9 cellular contexts compared by ENCODE assay signal in the genomic region with DNA sequence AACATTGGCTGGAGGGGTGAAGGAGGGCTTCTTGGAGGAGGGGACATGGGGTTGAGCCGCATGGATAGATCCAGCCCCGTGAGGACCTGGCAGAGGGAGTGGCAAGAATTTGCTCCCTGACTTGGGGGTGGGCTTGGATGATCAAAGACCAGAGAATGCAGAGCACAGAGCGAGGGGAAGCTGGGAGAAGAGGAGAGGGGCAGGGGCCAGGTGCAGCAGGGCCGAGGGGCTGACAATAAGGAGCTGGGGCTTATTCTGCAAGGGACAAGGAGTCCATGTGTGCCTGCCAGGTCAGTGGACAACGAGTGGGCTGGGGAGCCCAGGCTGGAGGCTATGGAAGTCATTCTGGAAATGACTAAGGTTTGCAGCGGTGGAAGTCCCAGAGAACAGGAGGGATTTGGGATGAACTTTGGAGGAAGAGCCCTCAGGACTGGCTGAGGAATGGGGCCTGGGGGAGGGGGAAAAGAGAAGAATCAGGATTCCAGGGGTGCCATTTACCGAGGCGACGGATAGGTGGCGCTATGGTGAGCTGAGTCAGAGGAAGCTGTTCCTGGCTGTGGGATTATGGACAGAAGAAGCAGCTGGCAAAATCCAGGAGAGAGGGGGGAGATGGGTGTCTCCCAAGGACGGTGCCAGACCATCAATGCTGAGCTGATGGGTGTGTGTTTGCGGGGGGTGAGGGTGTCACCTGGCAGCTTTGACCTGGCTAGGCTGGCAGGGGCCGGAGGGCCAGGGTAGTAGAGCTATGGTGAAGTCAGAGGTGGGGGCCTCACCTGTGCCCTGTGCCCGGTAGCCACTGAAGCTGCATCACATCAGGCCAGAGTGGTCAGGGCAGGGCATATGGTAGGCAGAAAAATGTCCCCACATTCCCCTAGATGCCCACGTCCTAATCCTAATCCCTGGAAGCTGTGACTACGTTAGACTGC. TPM values are rescaled to one million over a fixed set of nuclear protein-coding genes. Genes with fewer than 3 reads are reported as not detected.
DNase-seq lines count a peak whose midpoint lies in the region; ATAC-seq and TF ChIP-seq lines count a peak whose summit lies in the region.
"Had no signal": no experiment of that assay in that cellular context is flagged by ENCODE, and none has a peak within 500 bp of the region (broad histone marks: within the 10 kb centered on the region; RNA-seq: fewer than 3 reads in every experiment).

No MANE protein-coding gene starts in this region.

- no peaks in the 10 kb centered on the region for H3K36me3 Mint-ChIP-seq in CD14-positive monocyte

- H3K36me3 ChIP-seq in OCI-LY3 (replicated peaks; ENCODE audit: low read depth, low read length) (no peaks in the 10 kb centered on the region), liver (ENCODE audit: control insufficient read depth in 4 of 4, insufficient read depth in 3 of 4, low read depth in 1 of 4, low read length in 3 of 4) (no peaks in the 10 kb centered on the region), gastrocnemius medialis (no peaks in the 10 kb centered on the region)

- H3K4me1 Mint-ChIP-seq in CD14-positive monocyte, result no peaks in the 10 kb centered on the region

- H3K27me3 ChIP-seq in OCI-LY3 (ENCODE audit: low read depth, low read length), result peaks cover 21% of the 10 kb centered on the region
- H3K27me3 ChIP-seq in liver (ENCODE audit: control insufficient read depth in 4 of 4, insufficient read depth in 4 of 4, low read length in 3 of 4), result peaks cover 0 to 5% (median 3%) of the 10 kb centered on the region in 4 donors
- peaks cover 0 to 15% (median 5%) of the 10 kb centered on the region in 3 donors for H3K27me3 ChIP-seq in gastrocnemius medialis

- H3K4me3 ChIP-seq in OCI-LY3 (ENCODE audit: low read length) (no peak overlapping the region), liver (ENCODE audit: low read depth in 1 of 3, low read length in 3 of 3) (no peak overlapping the region), gastrocnemius medialis (no peak overlapping the region)

- TF ChIP-seq CTCF in CD14-positive monocyte (IDR thresholded peaks at IDR 0.05) (peak; percentile 64), GM20000 (IDR thresholded peaks at IDR 0.05; ENCODE audit: extremely low read depth, missing control alignments) (peak; percentile 54), OCI-LY3 (IDR thresholded peaks at IDR 0.05; ENCODE audit: low read depth, low read length) (peak; percentile 90), liver (IDR thresholded peaks at IDR 0.05; ENCODE audit: low read depth, low read length, missing input control) (peak; percentile 48), gastrocnemius medialis (IDR thresholded peaks at IDR 0.05 in 4 of 5, conservative IDR thresholded peaks at IDR 0.05 in 1 of 5) (no peak)

- TF ChIP-seq POLR2A in gastrocnemius medialis (IDR thresholded peaks at IDR 0.05), result no peak

- H3K4me1 ChIP-seq in OCI-LY3 (ENCODE audit: low read length) (no peaks in the 10 kb centered on the region), liver (ENCODE audit: control insufficient read depth in 4 of 4, insufficient read depth in 4 of 4, low read length in 3 of 4) (no peaks in the 10 kb centered on the region), gastrocnemius medialis (no peaks in the 10 kb centered on the region)

- H3K9me3 ChIP-seq in OCI-LY3 (ENCODE audit: insufficient read depth, low read length) (no peaks in the 10 kb centered on the region), liver (ENCODE audit: control insufficient read depth in 4 of 4, low read length in 3 of 4) (no peaks in the 10 kb centered on the region), gastrocnemius medialis (no peaks in the 10 kb centered on the region)

- DNase-seq in CD14-positive monocyte (ENCODE audit: low spot score) (no peak), GM20000 (ENCODE audit: low spot score) (peak; percentile 65), cerebellum (ENCODE audit: low spot score) (peak; percentile 50), gastrocnemius medialis (no peak)

- H3K27me3 Mint-ChIP-seq in CD14-positive monocyte (ENCODE audit: low read depth in 3 of 3), result peaks cover 15 to 28% (median 15%) of the 10 kb centered on the region in 3 donors

- ATAC-seq in HG03159 (IDR thresholded peaks at IDR 0.05; ENCODE audit: unreplicated experiment) (no peak), gastrocnemius medialis (no peak), GM19395 (IDR thresholded peaks at IDR 0.05; ENCODE audit: unreplicated experiment) (no peak)

- H4K20me1 ChIP-seq in OCI-LY3 (ENCODE audit: insufficient read depth, low read length), result no peaks in the 10 kb centered on the region

- no peak overlapping the region for H3K4me2 ChIP-seq in OCI-LY3 (ENCODE audit: low read length)

- no peaks in the 10 kb centered on the region for H3K9me3 Mint-ChIP-seq in CD14-positive monocyte
- H3K9me3 Mint-ChIP-seq: T-helper 1 cell treated with Interleukin-12 subunit alpha and Interleukin-12 subunit beta and Interleukin-4 antibody, amounts not matched to agents 30 μg/mL and 1 μg/mL, for 36 hours had no signal

- 37% methylated on average over 16 of the region's 16 CpGs for WGBS in liver

- H3K9ac ChIP-seq in OCI-LY3 (ENCODE audit: low read length) (no peak overlapping the region), liver (ENCODE audit: low read depth in 1 of 2, low read length in 2 of 2) (no peak overlapping the region)

- intact Hi-C loops in CD14-positive monocyte (cut with micrococcal nuclease), result no loop called here
- intact Hi-C loops in gastrocnemius medialis (cut with DNase I; ENCODE audit: low total_unique reads), result no loop called here

- H3K27ac Mint-ChIP-seq in CD14-positive monocyte, result no peak overlapping the region
- H3K27ac Mint-ChIP-seq: T-helper 1 cell treated with Interleukin-12 subunit alpha and Interleukin-12 subunit beta and Interleukin-4 antibody, amounts not matched to agents 30 μg/mL and 1 μg/mL, for 36 hours had no signal

- peak; percentile 41 to 63 for TF ChIP-seq RAD21 in liver (IDR thresholded peaks at IDR 0.05)

- no peaks in the 10 kb centered on the region for H3K79me2 ChIP-seq in OCI-LY3 (ENCODE audit: low read length)

- H2AFZ ChIP-seq in OCI-LY3 (ENCODE audit: low read depth, low read length), result no peak overlapping the region

- H3K4me3 Mint-ChIP-seq in CD14-positive monocyte, result no peak overlapping the region
- H3K4me3 Mint-ChIP-seq: T-helper 1 cell treated with Interleukin-12 subunit alpha and Interleukin-12 subunit beta and Interleukin-4 antibody, amounts not matched to agents 30 μg/mL and 1 μg/mL, for 36 hours had no signal

- in situ Hi-C loops in gastrocnemius medialis (cut with MboI; ENCODE audit: low sequenced_read_pairs in 4 of 4), result no loop called here

- H3K27ac ChIP-seq in OCI-LY3 (ENCODE audit: low read length) (no peak overlapping the region), liver (ENCODE audit: low read depth in 1 of 2, low read length in 2 of 2) (no peak overlapping the region), gastrocnemius medialis (no peak overlapping the region)

TF ChIP-seq in liver, 16 proteins besides CTCF, POLR2A, EP300 and RAD21:
- TF ChIP-seq JUND (IDR thresholded peaks at IDR 0.05) (no peak), SP1 (IDR thresholded peaks at IDR 0.05) (no peak), FOXA2 (IDR thresholded peaks at IDR 0.05) (no peak), GABPA (IDR thresholded peaks at IDR 0.05 in 1 of 2, conservative IDR thresholded peaks at IDR 0.05 in 1 of 2) (no peak), EGR1 (IDR thresholded peaks at IDR 0.05; ENCODE audit: low read depth in 2 of 2) (no peak), RXRA (IDR thresholded peaks at IDR 0.05) (no peak), NR2F2 (IDR thresholded peaks at IDR 0.05) (no peak), FOXA1 (IDR thresholded peaks at IDR 0.05) (no peak), TAF1 (conservative IDR thresholded peaks at IDR 0.05) (no peak), ATF3 (IDR thresholded peaks at IDR 0.05) (no peak), MAX (IDR thresholded peaks at IDR 0.05) (no peak), YY1 (IDR thresholded peaks at IDR 0.05) (no peak)
TF ChIP-seq in liver: peak in this region for 0.

RNA-seq across cellular contexts. Expression of gene KCNG1, which starts 7.8 kb away (rescaled TPM):
- not detected for polyA plus RNA-seq in CD14-positive monocyte
- 3.5 TPM for total RNA-seq in cerebellum
- under 1 TPM; 0.08 to 0.14 TPM for total RNA-seq in liver
- under 1 TPM in 1 of 2 donors, not detected in 1; 0.24 TPM for polyA plus RNA-seq in liver
- not detected for total RNA-seq in gastrocnemius medialis

RNA-seq across cellular contexts. Expression of gene MOCS3, which starts 56.4 kb away (rescaled TPM):
- polyA plus RNA-seq in CD14-positive monocyte, result 1 to 10 TPM; 1.9 TPM
- total RNA-seq in cerebellum, result 5.5 TPM
- 1 to 10 TPM; 4.0 to 4.3 TPM for total RNA-seq in liver
- polyA plus RNA-seq in liver, result 1 to 10 TPM; 1.7 to 2.4 TPM
- 1 to 10 TPM; 3.1 to 5.7 (median 4.7) TPM for total RNA-seq in gastrocnemius medialis

RNA-seq across cellular contexts. Expression of gene DPM1, which starts 56.7 kb away (rescaled TPM):
- polyA plus RNA-seq in CD14-positive monocyte, result 10 to 100 TPM; 50.9 to 55.1 TPM
- total RNA-seq in cerebellum, result 23.6 TPM
- total RNA-seq in liver, result 10 to 100 TPM; 32.1 to 38.2 TPM
- polyA plus RNA-seq in liver, result 10 to 100 TPM; 27.2 to 42.6 TPM
- 100 to 1,000 TPM in 1 of 4 donors, 10 to 100 TPM in 3; 55.5 to 120 (median 73.7) TPM for total RNA-seq in gastrocnemius medialis

Comparison
In these comparisons a context has a peak if more than half of its experiments do, and no peak if none do; other contexts are left out.
1. DNase-seq: peak in GM20000 (single experiment) and cerebellum (single experiment); none in CD14-positive monocyte (single experiment) and gastrocnemius medialis (0 of 2).
2. CTCF ChIP-seq: peak in CD14-positive monocyte (single experiment), GM20000 (single experiment), OCI-LY3 (single experiment) and liver (single experiment); none in gastrocnemius medialis (0 of 5).